2 cellular contexts compared by ENCODE assay signal in the genomic region with DNA sequence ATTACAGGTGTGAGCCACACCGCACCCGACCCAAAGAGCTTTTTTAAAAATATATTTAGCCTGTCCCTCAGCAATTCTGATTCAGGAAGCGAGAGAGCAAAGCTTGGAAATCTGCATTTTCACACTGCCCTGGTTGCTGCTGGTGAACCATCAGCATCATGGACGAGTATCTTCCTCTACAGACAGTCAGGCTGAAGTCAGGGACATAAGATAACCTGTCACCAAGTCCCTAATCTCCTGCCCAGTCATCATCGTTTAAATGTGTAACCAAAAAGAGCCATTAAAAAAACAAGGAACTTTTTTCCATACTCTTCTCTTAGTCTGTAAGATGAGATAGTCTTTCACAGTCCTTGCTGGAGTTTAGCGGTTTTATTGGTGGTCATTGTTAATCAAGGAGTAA.
TF ChIP-seq lines count a peak whose summit lies in the region.

No MANE protein-coding gene starts in this region.

TF ChIP-seq in GM23338, 12 proteins besides CTCF, POLR2A, EP300 and RAD21:
- TF ChIP-seq EZH2phosphoT487 (IDR thresholded peaks at IDR 0.05; ENCODE audit: unreplicated experiment) (no peak), ZNF331 (CRISPR knock-in tag; IDR thresholded peaks at IDR 0.05; ENCODE audit: low read depth) (no peak), EZH2 (IDR thresholded peaks at IDR 0.05; ENCODE audit: low read depth, unreplicated experiment) (no peak), STAT1 (IDR thresholded peaks at IDR 0.05; ENCODE audit: unreplicated experiment) (no peak)
- TF ChIP-seq, protein P1, sequence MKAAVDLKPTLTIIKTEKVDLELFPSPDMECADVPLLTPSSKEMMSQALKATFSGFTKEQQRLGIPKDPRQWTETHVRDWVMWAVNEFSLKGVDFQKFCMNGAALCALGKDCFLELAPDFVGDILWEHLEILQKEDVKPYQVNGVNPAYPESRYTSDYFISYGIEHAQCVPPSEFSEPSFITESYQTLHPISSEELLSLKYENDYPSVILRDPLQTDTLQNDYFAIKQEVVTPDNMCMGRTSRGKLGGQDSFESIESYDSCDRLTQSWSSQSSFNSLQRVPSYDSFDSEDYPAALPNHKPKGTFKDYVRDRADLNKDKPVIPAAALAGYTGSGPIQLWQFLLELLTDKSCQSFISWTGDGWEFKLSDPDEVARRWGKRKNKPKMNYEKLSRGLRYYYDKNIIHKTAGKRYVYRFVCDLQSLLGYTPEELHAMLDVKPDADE (IDR thresholded peaks at IDR 0.05) = no peak

TF ChIP-seq in GM12878, 131 proteins besides CTCF, POLR2A, EP300 and RAD21:
- TF ChIP-seq POLR2AphosphoS5 (IDR thresholded peaks at IDR 0.05; ENCODE audit: low read length) (0 out of 2 replicates have a peak, but pooled peaks have one; percentile 6), STAT1 (conservative IDR thresholded peaks at IDR 0.05) (no peak), KLF5 (IDR thresholded peaks at IDR 0.05; ENCODE audit: partially characterized antibody) (no peak)
